In the genomic region with DNA sequence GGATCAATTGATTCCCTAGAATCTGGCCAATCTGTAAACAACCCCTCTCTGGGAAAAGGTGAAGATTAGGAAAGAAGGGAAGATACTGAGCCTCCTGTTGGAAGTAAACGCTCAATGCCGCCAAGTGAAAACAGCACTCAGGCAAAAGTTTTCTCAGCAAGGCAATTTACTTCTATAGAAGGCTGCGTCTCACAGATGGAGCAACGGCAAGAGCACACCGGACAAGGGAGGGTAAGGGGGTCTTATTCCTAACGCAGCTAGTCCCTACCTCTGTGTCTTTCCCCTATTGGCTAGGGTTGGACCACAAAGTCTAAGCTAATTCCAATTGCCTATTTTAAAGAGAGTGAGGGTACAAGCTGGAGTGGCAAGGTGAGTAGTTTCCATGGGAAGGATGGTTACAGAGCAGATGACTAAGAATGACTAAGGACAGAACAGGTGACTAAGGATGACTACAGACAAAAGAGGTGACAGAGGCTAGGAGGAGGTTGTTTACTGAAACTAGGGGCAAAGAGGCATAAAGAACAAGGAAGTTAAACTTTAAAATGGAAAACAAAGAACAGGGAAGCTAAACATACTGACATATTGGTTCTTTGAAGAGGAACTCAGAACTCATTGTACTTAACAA, we compare ENCODE assay signal across 1 cellular context.
TF ChIP-seq lines count a peak whose summit lies in the region.

No MANE protein-coding gene starts in this region.

TF ChIP-seq in HepG2, 621 proteins besides CTCF, POLR2A, EP300 and RAD21:
- no peak for TF ChIP-seq ZNF180 (CRISPR knock-in tag; IDR thresholded peaks at IDR 0.05; ENCODE audit: borderline replicate concordance, low read depth)
- TF ChIP-seq FOSL2 (CRISPR knock-in tag; IDR thresholded peaks at IDR 0.05) = peak; percentile 72
- TF ChIP-seq NFE2L2 (IDR thresholded peaks at IDR 0.05; ENCODE audit: low read length) = peak; percentile 28; the same call in 1 of the 2 replicates
- TF ChIP-seq SOX13 (IDR thresholded peaks at IDR 0.05) = no peak
- peak in 1 of 2 experiments; percentile 28; a peak in 1 of 4 replicates for TF ChIP-seq SOX13 (CRISPR knock-in tag; conservative IDR thresholded peaks at IDR 0.05 in 1 of 2, IDR thresholded peaks at IDR 0.05 in 1 of 2)
- TF ChIP-seq, protein P1, sequence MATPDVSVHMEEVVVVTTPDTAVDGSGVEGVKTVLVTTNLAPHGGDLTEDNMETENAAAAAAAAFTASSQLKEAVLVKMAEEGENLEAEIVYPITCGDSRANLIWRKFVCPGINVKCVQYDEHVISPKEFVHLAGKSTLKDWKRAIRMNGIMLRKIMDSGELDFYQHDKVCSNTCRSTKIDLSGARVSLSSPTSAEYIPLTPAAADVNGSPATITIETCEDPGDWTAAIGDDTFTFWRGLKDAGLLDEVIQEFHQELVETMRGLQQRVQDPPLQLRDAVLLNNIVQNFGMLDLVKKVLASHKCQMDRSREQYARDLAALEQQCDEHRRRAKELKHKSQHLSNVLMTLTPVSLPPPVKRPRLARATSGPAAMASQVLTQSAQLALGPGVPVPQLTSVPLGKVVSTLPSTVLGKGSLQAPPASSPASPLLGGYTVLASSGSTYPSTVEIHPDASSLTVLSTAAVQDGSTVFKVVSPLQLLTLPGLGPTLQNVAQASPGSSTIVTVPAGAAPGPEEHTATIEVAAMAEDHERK (CRISPR knock-in tag; IDR thresholded peaks at IDR 0.05; ENCODE audit: low read depth) = no peak
- TF ChIP-seq, protein P2, sequence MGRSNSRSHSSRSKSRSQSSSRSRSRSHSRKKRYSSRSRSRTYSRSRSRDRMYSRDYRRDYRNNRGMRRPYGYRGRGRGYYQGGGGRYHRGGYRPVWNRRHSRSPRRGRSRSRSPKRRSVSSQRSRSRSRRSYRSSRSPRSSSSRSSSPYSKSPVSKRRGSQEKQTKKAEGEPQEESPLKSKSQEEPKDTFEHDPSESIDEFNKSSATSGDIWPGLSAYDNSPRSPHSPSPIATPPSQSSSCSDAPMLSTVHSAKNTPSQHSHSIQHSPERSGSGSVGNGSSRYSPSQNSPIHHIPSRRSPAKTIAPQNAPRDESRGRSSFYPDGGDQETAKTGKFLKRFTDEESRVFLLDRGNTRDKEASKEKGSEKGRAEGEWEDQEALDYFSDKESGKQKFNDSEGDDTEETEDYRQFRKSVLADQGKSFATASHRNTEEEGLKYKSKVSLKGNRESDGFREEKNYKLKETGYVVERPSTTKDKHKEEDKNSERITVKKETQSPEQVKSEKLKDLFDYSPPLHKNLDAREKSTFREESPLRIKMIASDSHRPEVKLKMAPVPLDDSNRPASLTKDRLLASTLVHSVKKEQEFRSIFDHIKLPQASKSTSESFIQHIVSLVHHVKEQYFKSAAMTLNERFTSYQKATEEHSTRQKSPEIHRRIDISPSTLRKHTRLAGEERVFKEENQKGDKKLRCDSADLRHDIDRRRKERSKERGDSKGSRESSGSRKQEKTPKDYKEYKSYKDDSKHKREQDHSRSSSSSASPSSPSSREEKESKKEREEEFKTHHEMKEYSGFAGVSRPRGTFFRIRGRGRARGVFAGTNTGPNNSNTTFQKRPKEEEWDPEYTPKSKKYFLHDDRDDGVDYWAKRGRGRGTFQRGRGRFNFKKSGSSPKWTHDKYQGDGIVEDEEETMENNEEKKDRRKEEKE (IDR thresholded peaks at IDR 0.05) = no peak
- TF ChIP-seq SOX5 (CRISPR knock-in tag; IDR thresholded peaks at IDR 0.05; ENCODE audit: borderline replicate concordance) = 0 out of 2 replicates have a peak, but pooled peaks have one; percentile 20
- TF ChIP-seq, protein P3, sequence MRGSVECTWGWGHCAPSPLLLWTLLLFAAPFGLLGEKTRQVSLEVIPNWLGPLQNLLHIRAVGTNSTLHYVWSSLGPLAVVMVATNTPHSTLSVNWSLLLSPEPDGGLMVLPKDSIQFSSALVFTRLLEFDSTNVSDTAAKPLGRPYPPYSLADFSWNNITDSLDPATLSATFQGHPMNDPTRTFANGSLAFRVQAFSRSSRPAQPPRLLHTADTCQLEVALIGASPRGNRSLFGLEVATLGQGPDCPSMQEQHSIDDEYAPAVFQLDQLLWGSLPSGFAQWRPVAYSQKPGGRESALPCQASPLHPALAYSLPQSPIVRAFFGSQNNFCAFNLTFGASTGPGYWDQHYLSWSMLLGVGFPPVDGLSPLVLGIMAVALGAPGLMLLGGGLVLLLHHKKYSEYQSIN (CRISPR knock-in tag; IDR thresholded peaks at IDR 0.05; ENCODE audit: borderline replicate concordance) = no peak
- peak; percentile 44; the same call in 1 of the 2 replicates for TF ChIP-seq ZNF562 (CRISPR knock-in tag; IDR thresholded peaks at IDR 0.05; ENCODE audit: borderline replicate concordance)
- TF ChIP-seq SRY (CRISPR knock-in tag; IDR thresholded peaks at IDR 0.05) = no peak
- TF ChIP-seq MBNL3 (CRISPR knock-in tag; conservative IDR thresholded peaks at IDR 0.05) = no peak
- TF ChIP-seq ELF3 (CRISPR knock-in tag; IDR thresholded peaks at IDR 0.05) = peak; percentile 33; the same call in 1 of the 2 replicates
